In genomic region chrX:107602694-107603239, GRCh38 we compare ENCODE assay signal across 19 cellular contexts.
"Had no signal": no experiment of that assay in that cellular context is flagged by ENCODE, and none has a peak within 500 bp of the region (broad histone marks: within the 10 kb centered on the region; RNA-seq: fewer than 3 reads in every experiment).

No MANE protein-coding gene starts in this region.

- ATAC-seq: activated T-cell treated with anti-CD3 and anti-CD28 coated beads, Interleukin-2, amount 50 U/mL, for 4 hours; gastrocnemius medialis; natural killer cell treated with Interleukin-12 subunit alpha and Interleukin-12 subunit beta and Interleukin-15 and Interleukin-18, amount 100 ng/mL, for 72 hours; pancreas; stimulated activated memory B cell treated with anti-CD40 and anti-IgM and Interleukin-4, amounts not matched to agents 10 μg/mL and 1 μg/mL and 100 μg/mL, for 72 hours had no signal

- DNase-seq: activated CD4-positive, alpha-beta T cell treated with anti-CD3 and anti-CD28 coated beads for 4 hours; activated CD4-positive, alpha-beta T cell treated with anti-CD3 and anti-CD28 coated beads, Interleukin-2, amount 50 U/mL, for 48 hours; activated CD4-positive, CD25-positive, alpha-beta regulatory T cell; activated CD8-positive, alpha-beta memory T cell treated with anti-CD3 and anti-CD28 coated beads, Interleukin-2, amount 50 U/mL, for 48 hours; activated naive CD4-positive, alpha-beta T cell treated with Interleukin-2 at 50 U/mL for 16 hours; activated naive CD8-positive, alpha-beta T cell treated with anti-CD3 and anti-CD28 coated beads for 36 hours; activated T-cell treated with anti-CD3 and anti-CD28 coated beads, Interleukin-2, amount 50 U/mL, for 4 hours; esophagus squamous epithelium; gastrocnemius medialis; hippocampal formation; kidney glomerular epithelial cell; sigmoid colon; stimulated activated CD4-positive, alpha-beta T cell treated with anti-CD3 and anti-CD28 coated beads, Interleukin-15, amount 100 ng/mL, for 24 hours; stomach; T1000; transverse colon had no signal
